In genomic region chr7:105664816-105665525, GRCh38 we compare ENCODE assay signal across 10 cellular contexts.
A peak's percentile ranks its signal among the peaks of the same experiment; 100 is the strongest.
DNase-seq lines count a peak whose midpoint lies in the region; ATAC-seq and TF ChIP-seq lines count a peak whose summit lies in the region.
"Had no signal": no experiment of that assay in that cellular context is flagged by ENCODE, and none has a peak within 500 bp of the region (broad histone marks: within the 10 kb centered on the region; RNA-seq: fewer than 3 reads in every experiment).

No MANE protein-coding gene starts in this region.

- TF ChIP-seq CTCF in WERI-Rb-1 (IDR thresholded peaks at IDR 0.05; ENCODE audit: low read depth, low read length) (no peak), thyroid gland (IDR thresholded peaks at IDR 0.05) (no peak)

- peak overlapping the region; percentile 60 for H3K27ac ChIP-seq in WERI-Rb-1
- H3K27ac ChIP-seq in right cardiac atrium (ENCODE audit: low read length) = no peak overlapping the region
- H3K27ac ChIP-seq in thyroid gland = no peak overlapping the region
- H3K27ac ChIP-seq in caudate nucleus (ENCODE audit: low read depth, low read length) = no peak overlapping the region
- H3K27ac ChIP-seq: Peyer's patch had no signal

- 82% methylated on average over 8 of the region's 8 CpGs for WGBS in right cardiac atrium
- 82% methylated on average over 8 of the region's 8 CpGs for WGBS in thyroid gland, 2 donors

- H3K36me3 ChIP-seq in WERI-Rb-1 (no peaks in the 10 kb centered on the region), thyroid gland (no peaks in the 10 kb centered on the region)

- peak; percentile 77 for DNase-seq in H4 (ENCODE audit: low spot score)
- DNase-seq in NCI-H2081 (lab: John Stamatoyannopoulos, UW) = peak; percentile 89 to 95
- DNase-seq in WERI-Rb-1 = peak; percentile 86
- peak; percentile 19 for DNase-seq in non-pigmented ciliary epithelial cell (ENCODE audit: low read depth)
- DNase-seq in amygdala (lab: John Stamatoyannopoulos, UW) = no peak
- DNase-seq in right cardiac atrium = no peak
- no peak for DNase-seq in thyroid gland
- DNase-seq in caudate nucleus (lab: John Stamatoyannopoulos, UW) = no peak
- DNase-seq: natural killer cell, Peyer's patch had no signal

- H3K4me1 ChIP-seq in right cardiac atrium (ENCODE audit: control insufficient read depth, insufficient read depth, low read length) (no peaks in the 10 kb centered on the region), thyroid gland (peaks cover 14 to 30% of the 10 kb centered on the region in 2 donors)
- H3K4me1 ChIP-seq: Peyer's patch had no signal

- H3K27me3 ChIP-seq in WERI-Rb-1 (ENCODE audit: insufficient read depth, low read depth, severe bottlenecking) = no peaks in the 10 kb centered on the region
- H3K27me3 ChIP-seq in right cardiac atrium (ENCODE audit: control insufficient read depth, insufficient read depth) = no peaks in the 10 kb centered on the region
- H3K27me3 ChIP-seq in thyroid gland = no peaks in the 10 kb centered on the region
- H3K27me3 ChIP-seq: Peyer's patch had no signal

- intact Hi-C loops in right cardiac atrium (cut with DNase I) (no loop called here), thyroid gland (cut with DNase I) (no loop called here)

- H3K9me3 ChIP-seq in WERI-Rb-1 (ENCODE audit: severe bottlenecking) = no peaks in the 10 kb centered on the region
- H3K9me3 ChIP-seq in right cardiac atrium (ENCODE audit: control insufficient read depth, low read length) = no peaks in the 10 kb centered on the region
- H3K9me3 ChIP-seq in thyroid gland = no peaks in the 10 kb centered on the region
- H3K9me3 ChIP-seq: Peyer's patch had no signal

- TF ChIP-seq POLR2A in thyroid gland (IDR thresholded peaks at IDR 0.05) = no peak

- ATAC-seq in right cardiac atrium = no peak
- ATAC-seq: natural killer cell had no signal

- H3K4me3 ChIP-seq in WERI-Rb-1 (ENCODE audit: low read depth, low read length) (no peak overlapping the region), right cardiac atrium (ENCODE audit: low read length) (no peak overlapping the region), thyroid gland (replicated peaks in 1 of 3) (no peak overlapping the region)
- H3K4me3 ChIP-seq: Peyer's patch had no signal

Comparison
In these comparisons a context has a peak if more than half of its experiments do, and no peak if none do; other contexts are left out.
1. DNase-seq: peak in H4 (single experiment), NCI-H2081 (2 of 2), WERI-Rb-1 (single experiment) and non-pigmented ciliary epithelial cell (single experiment); none in amygdala (0 of 56), right cardiac atrium (0 of 3), thyroid gland (0 of 2) and caudate nucleus (0 of 61).